In genomic region chr4:71866212-71866885, GRCh38 we compare ENCODE assay signal across 22 cellular contexts.
"Had no signal": no experiment of that assay in that cellular context is flagged by ENCODE, and none has a peak within 500 bp of the region (broad histone marks: within the 10 kb centered on the region; RNA-seq: fewer than 3 reads in every experiment).

No MANE protein-coding gene starts in this region.

- DNase-seq: activated CD4-positive, alpha-beta memory T cell treated with anti-CD3 and anti-CD28 coated beads for 36 hours; activated CD4-positive, alpha-beta T cell treated with anti-CD3 and anti-CD28 coated beads for 36 hours; activated CD4-positive, alpha-beta T cell treated with anti-CD3 and anti-CD28 coated beads, Interleukin-2, amount 10 ng/mL, durations not matched to agents 24 days and 14 days; activated CD4-positive, CD25-positive, alpha-beta regulatory T cell; activated CD4-positive, CD25-positive, alpha-beta regulatory T cell treated with anti-CD3 and anti-CD28 coated beads, Interleukin-2, amount 50 U/mL, for 72 hours; activated CD8-positive, alpha-beta memory T cell treated with anti-CD3 and anti-CD28 coated beads, Interleukin-2, amount 10 ng/mL, durations not matched to agents 7 days and 5 days; activated CD8-positive, alpha-beta memory T cell treated with anti-CD3 and anti-CD28 coated beads, Interleukin-2, amount 50 U/mL, for 4 hours; activated CD8-positive, alpha-beta T cell treated with anti-CD3 and anti-CD28 coated beads, Interleukin-2, amount 10 ng/mL, durations not matched to agents 7 days and 5 days; activated effector memory CD4-positive, alpha-beta T cell treated with anti-CD3 and anti-CD28 coated beads, Interleukin-2, amount 50 U/mL, for 16 hours; activated naive CD4-positive, alpha-beta T cell; activated naive CD4-positive, alpha-beta T cell treated with anti-CD3 and anti-CD28 coated beads, Interleukin-2, amount 10 ng/mL, durations not matched to agents 7 days and 5 days; activated naive CD8-positive, alpha-beta T cell treated with anti-CD3 and anti-CD28 coated beads, Interleukin-2, amount 10 ng/mL, durations not matched to agents 7 days and 5 days; activated T-cell treated with anti-CD3 and anti-CD28 coated beads, Interleukin-2, amount 50 U/mL, for 1 hour; activated T-cell treated with anti-CD3 and anti-CD28 coated beads, Interleukin-2, amount 50 U/mL, for 48 hours; central memory CD4-positive, alpha-beta T cell; cerebellar nuclear complex; colonic mucosa; effector CD8-positive, alpha-beta T cell; foreskin fibroblast; head of caudate nucleus had no signal

- ATAC-seq: activated CD4-positive, alpha-beta T cell treated with anti-CD3 and anti-CD28 coated beads for 36 hours; activated CD8-positive, alpha-beta memory T cell treated with anti-CD3 and anti-CD28 coated beads, Interleukin-2, amount 10 ng/mL, durations not matched to agents 7 days and 5 days; activated CD8-positive, alpha-beta T cell treated with anti-CD3 and anti-CD28 coated beads, Interleukin-2, amount 10 ng/mL, durations not matched to agents 7 days and 5 days; activated naive CD4-positive, alpha-beta T cell treated with anti-CD3 and anti-CD28 coated beads, Interleukin-2, amount 50 U/mL, for 72 hours; esophagus mucosa had no signal
